22 cellular contexts compared by ENCODE assay signal in the genomic region with DNA sequence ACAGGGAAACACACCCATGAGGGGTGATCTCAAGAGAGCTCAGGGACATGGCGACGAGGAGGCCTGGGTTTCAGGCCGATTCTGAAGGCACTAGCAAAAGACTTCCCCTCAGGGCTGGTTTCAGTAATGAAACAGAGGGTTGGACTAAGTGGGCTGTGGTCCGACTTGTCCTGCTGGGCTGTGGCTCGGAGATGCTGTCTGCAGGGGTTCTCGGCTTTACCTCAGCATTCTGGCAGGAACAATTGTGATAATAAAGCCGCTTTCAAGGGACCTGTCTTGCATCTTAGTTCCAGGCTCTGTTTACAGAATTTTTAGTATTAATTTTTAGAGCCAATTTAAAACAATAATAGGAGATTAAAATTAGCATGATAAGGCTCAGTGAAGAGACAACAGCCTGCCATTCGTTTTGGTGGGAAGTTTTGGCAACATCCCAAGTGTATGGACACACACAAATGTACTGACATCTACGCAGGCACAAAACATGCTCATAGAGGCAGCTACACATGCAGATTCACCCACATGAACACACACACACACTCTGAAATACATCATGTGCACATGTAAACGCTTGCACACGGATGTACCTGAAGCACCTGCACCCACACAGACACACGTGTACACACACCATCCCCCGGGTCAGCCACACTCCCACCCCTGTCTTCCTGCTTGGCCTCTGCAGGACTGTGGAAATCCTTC. TPM values are rescaled to one million over a fixed set of nuclear protein-coding genes. Genes with fewer than 3 reads are reported as not detected.
DNase-seq lines count a peak whose midpoint lies in the region; ATAC-seq and TF ChIP-seq lines count a peak whose summit lies in the region.
"Had no signal": no experiment of that assay in that cellular context is flagged by ENCODE, and none has a peak within 500 bp of the region (broad histone marks: within the 10 kb centered on the region; RNA-seq: fewer than 3 reads in every experiment).

No MANE protein-coding gene starts in this region.

- ATAC-seq in GM18870 (IDR thresholded peaks at IDR 0.05; ENCODE audit: unreplicated experiment), result no peak
- ATAC-seq: gastroesophageal sphincter, left lung, mucosa of descending colon had no signal

- TF ChIP-seq POLR2A in vagina (IDR thresholded peaks at IDR 0.05), result no peak

- DNase-seq in BE2C (peak; percentile 52), HAP-1 (ENCODE audit: low spot score in 2 of 2) (peak; percentile 10 to 46), dorsolateral prefrontal cortex (no peak), nephron progenitor cell (no peak), GM10266 (ENCODE audit: extremely low spot score) (no peak), mesenteric fat pad (ENCODE audit: low spot score) (no peak), vagina (ENCODE audit: extremely low spot score in 2 of 2) (no peak)
- DNase-seq: activated CD4-positive, alpha-beta memory T cell treated with anti-CD3 and anti-CD28 coated beads, Interleukin-2, amount 10 ng/mL, durations not matched to agents 7 days and 5 days; activated CD4-positive, CD25-positive, alpha-beta regulatory T cell; activated naive CD4-positive, alpha-beta T cell treated with Interleukin-2 at 50 U/mL for 16 hours; activated T-cell treated with anti-CD3 and anti-CD28 coated beads for 4 hours; effector CD4-positive, alpha-beta T cell; left lung; mucosa of descending colon; NCI-H2029; NCI-H446; ovary; RPMI8226; sigmoid colon; T-helper 9 cell had no signal

- H3K9me3 ChIP-seq in BE2C (no peaks in the 10 kb centered on the region), HAP-1 (no peaks in the 10 kb centered on the region), vagina (no peaks in the 10 kb centered on the region)
- H3K9me3 ChIP-seq: gastroesophageal sphincter, left lung, mucosa of descending colon, ovary, sigmoid colon had no signal

- H3K27me3 ChIP-seq in BE2C (peaks cover 33% of the 10 kb centered on the region), HAP-1 (ENCODE audit: low read depth) (peaks cover 27% of the 10 kb centered on the region), dorsolateral prefrontal cortex (peaks cover 0 to 2% (median 0%) of the 10 kb centered on the region in 45 donors), vagina (peaks cover 9% of the 10 kb centered on the region)
- H3K27me3 ChIP-seq: ovary had no signal

- peak overlapping the region; percentile 77 for H3K4me3 Mint-ChIP-seq in nephron progenitor cell

- H3K36me3 ChIP-seq in BE2C (no peaks in the 10 kb centered on the region), HAP-1 (replicated peaks) (no peaks in the 10 kb centered on the region), vagina (no peaks in the 10 kb centered on the region)
- H3K36me3 ChIP-seq: gastroesophageal sphincter, left lung, ovary, sigmoid colon had no signal

- H3K4me3 ChIP-seq in BE2C (ENCODE audit: low read depth, low read length) (peak overlapping the region; percentile 36), HAP-1 (no peak overlapping the region), dorsolateral prefrontal cortex (peak overlapping the region in 55 of 59 donors; percentile 61 to 88 (median 78)), vagina (no peak overlapping the region)
- H3K4me3 ChIP-seq: gastroesophageal sphincter, left lung, mucosa of descending colon, ovary, sigmoid colon had no signal

- intact Hi-C loops in dorsolateral prefrontal cortex (cut with DNase I) (loop anchor here in 1 of 2 donors (5.0 kb wide), 1 partner anchor 153 kb away; no protein-coding TSS in a partner anchor), vagina (cut with DNase I) (no loop called here)

- H3K27ac Mint-ChIP-seq in nephron progenitor cell, result no peak overlapping the region
- H3K27ac Mint-ChIP-seq: activated CD4-positive, alpha-beta memory T cell treated with anti-CD3 and anti-CD28 coated beads, Interleukin-2, amount 10 ng/mL, durations not matched to agents 7 days and 5 days had no signal

- H3K27ac ChIP-seq in dorsolateral prefrontal cortex, result peak overlapping the region; percentile 79 to 100 (median 98)
- H3K27ac ChIP-seq in vagina, result no peak overlapping the region
- H3K27ac ChIP-seq: gastroesophageal sphincter, left lung, ovary, sigmoid colon had no signal

- in situ Hi-C loops in HAP-1 (cut with MboI; ENCODE audit: low sequenced_read_pairs), result no loop called here

- peaks cover 33% of the 10 kb centered on the region for H3K4me1 Mint-ChIP-seq in nephron progenitor cell

- peaks cover 81% of the 10 kb centered on the region for H3K27me3 Mint-ChIP-seq in nephron progenitor cell (ENCODE audit: low read depth, poor library complexity)

- TF ChIP-seq CTCF in BE2C (IDR thresholded peaks at IDR 0.05; ENCODE audit: low read depth, low read length), result no peak
- peak in 1 of 56 donors; percentile 10 for TF ChIP-seq CTCF in dorsolateral prefrontal cortex (IDR thresholded peaks at IDR 0.05 in 54 of 56, conservative IDR thresholded peaks at IDR 0.05 in 2 of 56; ENCODE audit: low read depth in 1 of 56, partially characterized antibody in 56 of 56)
- TF ChIP-seq CTCF in nephron progenitor cell (IDR thresholded peaks at IDR 0.05), result no peak
- no peak for TF ChIP-seq CTCF in GM10266 (IDR thresholded peaks at IDR 0.05; ENCODE audit: control insufficient read depth, insufficient read depth, low read depth, missing control alignments)
- no peak for TF ChIP-seq CTCF in vagina (IDR thresholded peaks at IDR 0.05)

- H3K36me3 Mint-ChIP-seq in nephron progenitor cell (ENCODE audit: low read depth), result no peaks in the 10 kb centered on the region

- H3K4me1 ChIP-seq in BE2C, result peaks cover 43% of the 10 kb centered on the region
- H3K4me1 ChIP-seq in HAP-1, result peaks cover 4% of the 10 kb centered on the region; the same call in 1 of the 2 replicates
- H3K4me1 ChIP-seq in vagina, result peaks cover 17% of the 10 kb centered on the region
- H3K4me1 ChIP-seq: left lung had no signal

- no peaks in the 10 kb centered on the region for H3K9me3 Mint-ChIP-seq in nephron progenitor cell
- H3K9me3 Mint-ChIP-seq: activated CD4-positive, alpha-beta memory T cell treated with anti-CD3 and anti-CD28 coated beads, Interleukin-2, amount 10 ng/mL, durations not matched to agents 7 days and 5 days had no signal

RNA-seq across cellular contexts. Expression of gene B3GAT1, which starts 2.1 kb away (rescaled TPM):
- polyA plus RNA-seq in BE2C (2012; ENCODE audit: insufficient read depth, insufficient read length, low read depth), result 150 TPM
- total RNA-seq in dorsolateral prefrontal cortex (100 to 1,000 TPM; 204 to 380 (median 266) TPM), mesenteric fat pad (0.32 TPM), vagina (0.74 TPM)

Comparison
In these comparisons a context has a peak if more than half of its experiments do, and no peak if none do; other contexts are left out.
1. DNase-seq: peak in BE2C (single experiment) and HAP-1 (2 of 2); none in dorsolateral prefrontal cortex (0 of 10), nephron progenitor cell (single experiment), GM10266 (single experiment), mesenteric fat pad (single experiment) and vagina (0 of 2).
2. H3K4me3 ChIP-seq: peak in BE2C (single experiment) and dorsolateral prefrontal cortex (55 of 59); none in HAP-1 (single experiment) and vagina (0 of 2).
3. RNA of gene B3GAT1, which starts 2.1 kb away (total RNA-seq): 204 to 380 TPM in dorsolateral prefrontal cortex; 0.74 TPM in vagina (single experiment) and 0.32 TPM in mesenteric fat pad (single experiment); every median in the first group is over 100 times any median in the second.